In the genomic region with DNA sequence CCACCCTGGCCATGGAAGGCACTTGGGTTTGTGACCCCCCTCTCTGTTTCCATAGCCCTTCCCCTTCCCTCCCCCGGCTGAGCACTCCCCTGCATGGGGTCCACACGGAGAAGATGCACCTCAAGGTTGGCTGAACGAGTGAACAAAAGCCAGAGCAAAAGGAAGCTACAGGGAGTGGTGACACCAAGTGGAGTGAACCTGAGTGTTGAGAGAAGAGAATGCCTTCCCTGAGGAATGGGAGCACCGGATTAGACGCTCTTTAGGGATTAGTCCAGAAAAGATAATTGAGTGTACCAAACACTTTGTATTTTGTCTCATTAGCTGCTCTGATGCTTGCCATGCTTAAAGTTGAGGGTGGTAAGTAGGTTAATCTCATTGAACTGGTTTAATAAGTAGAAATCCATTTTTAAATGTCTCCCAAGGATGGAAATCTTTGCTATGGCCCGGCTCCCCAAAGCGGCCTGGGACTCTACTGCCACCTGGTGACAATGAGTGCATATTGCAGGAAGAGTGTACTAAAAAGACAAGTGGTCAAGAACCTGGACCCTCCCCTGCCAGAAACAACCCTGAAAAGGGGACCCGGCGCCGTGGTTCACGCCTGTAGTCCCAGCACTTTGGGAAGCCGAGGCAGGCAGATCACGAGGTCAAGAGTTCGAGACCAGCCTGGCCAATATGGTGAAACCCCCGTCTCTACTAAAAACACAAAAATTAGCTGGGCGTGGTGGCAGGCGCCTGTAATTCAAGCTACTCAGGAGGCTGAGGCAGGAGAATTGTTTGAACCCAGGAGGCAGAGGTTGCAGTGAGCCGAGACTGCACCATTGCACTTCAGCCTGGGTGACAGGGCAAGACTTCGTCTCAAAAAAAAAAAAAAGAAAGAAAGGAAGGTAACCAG, we compare ENCODE assay signal across 8 cellular contexts.
DNase-seq lines count a peak whose midpoint lies in the region; ATAC-seq and TF ChIP-seq lines count a peak whose summit lies in the region.

No MANE protein-coding gene starts in this region.

- no peak for ATAC-seq in HG02981 (IDR thresholded peaks at IDR 0.05; ENCODE audit: unreplicated experiment)

- H3K36me3 ChIP-seq in PC-9 (ENCODE audit: low read depth) = no peaks in the 10 kb centered on the region
- H3K36me3 ChIP-seq in esophagus squamous epithelium = no peaks in the 10 kb centered on the region

- DNase-seq in CD14-positive monocyte (ENCODE audit: low spot score) = no peak
- DNase-seq in PC-9 = peak in 1 of 2 experiments; percentile 6
- no peak for DNase-seq in esophagus squamous epithelium (lab: John Stamatoyannopoulos, UW)
- peak; percentile 2 to 5 for DNase-seq in stimulated activated CD8-positive, alpha-beta memory T cell treated with anti-CD3 and anti-CD28 coated beads, Interleukin-2, amount 100 ng/mL, for 48 hours (ENCODE audit: low read depth in 2 of 2)
- no peak for DNase-seq in effector CD4-positive, alpha-beta T cell
- DNase-seq in NCI-H1048 (lab: John Stamatoyannopoulos, UW) = no peak

- H3K27ac ChIP-seq in PC-9 = no peak overlapping the region
- H3K27ac ChIP-seq in esophagus squamous epithelium = no peak overlapping the region

- H3F3A ChIP-seq in PC-9 (ENCODE audit: insufficient read depth, low read depth) = no peaks in the 10 kb centered on the region

- H3K27me3 ChIP-seq in PC-9 (ENCODE audit: insufficient read depth, low read depth) (peaks cover 42% of the 10 kb centered on the region), esophagus squamous epithelium (peaks cover 0 to 92% (median 5%) of the 10 kb centered on the region in 4 donors)

- H3K4me1 Mint-ChIP-seq in CD14-positive monocyte = no peaks in the 10 kb centered on the region

- H3K4me3 Mint-ChIP-seq in CD14-positive monocyte = no peak overlapping the region

- CTCF ChIA-PET in PC-9 (lab: Charles Lee) = no interaction called here

- H4K20me1 ChIP-seq in PC-9 (ENCODE audit: insufficient read depth) = no peaks in the 10 kb centered on the region

- H2AFZ ChIP-seq in PC-9 = no peak overlapping the region

- TF ChIP-seq CTCF in CD14-positive monocyte (IDR thresholded peaks at IDR 0.05) (peak; percentile 80), GM12875 (IDR thresholded peaks at IDR 0.05; ENCODE audit: borderline replicate concordance, insufficient read depth, low read depth, low read length) (peak; percentile 81), PC-9 (conservative IDR thresholded peaks at IDR 0.05) (peak; percentile 82), esophagus squamous epithelium (IDR thresholded peaks at IDR 0.05) (peak; percentile 45 to 77 (median 54))

- TF ChIP-seq POLR2A in esophagus squamous epithelium (IDR thresholded peaks at IDR 0.05) = no peak

- H3K4me3 ChIP-seq in GM12875 (ENCODE audit: low read depth, low read length) = no peak overlapping the region
- H3K4me3 ChIP-seq in PC-9 = no peak overlapping the region
- no peak overlapping the region for H3K4me3 ChIP-seq in esophagus squamous epithelium

- BruUV-seq in PC-9 (replicated peaks; lab: Mats Ljungman, UMichigan) = no TSS peak

- no peaks in the 10 kb centered on the region for H3K36me3 Mint-ChIP-seq in CD14-positive monocyte

- intact Hi-C loops in CD14-positive monocyte (cut with micrococcal nuclease) = loop anchor here (2.0 to 5.0 kb wide), 2 partner anchors 806 to 807 kb away; no protein-coding TSS in a partner anchor
- intact Hi-C loops in PC-9 (cut with micrococcal nuclease; ENCODE audit: unreplicated experiment) = loop anchor here (5.0 kb wide), 1 partner anchor 806 kb away; no protein-coding TSS in a partner anchor
- intact Hi-C loops in esophagus squamous epithelium (cut with DNase I) = no loop called here

- H3K9me2 ChIP-seq in PC-9 (ENCODE audit: insufficient read depth) = no peaks in the 10 kb centered on the region

- peaks cover 0 to 9% (median 6%) of the 10 kb centered on the region in 7 donors for H3K9me3 Mint-ChIP-seq in CD14-positive monocyte

- H3K27me3 Mint-ChIP-seq in CD14-positive monocyte (ENCODE audit: low read depth in 3 of 3) = peaks cover 12 to 24% (median 19%) of the 10 kb centered on the region in 3 donors

- no peak overlapping the region for H3K27ac Mint-ChIP-seq in CD14-positive monocyte

- POLR2A ChIA-PET in PC-9 (lab: Charles Lee; ENCODE audit: unreplicated experiment) = interaction anchor here (0.7 kb wide), 1 partner anchor 1017 kb away, joined by 4 read pairs; no protein-coding TSS in a partner anchor

- WGBS in esophagus squamous epithelium, 2 donors = 32 to 38% methylated on average over 16 to 18 of the region's 19 CpGs

- no peak overlapping the region for H3K4me2 ChIP-seq in PC-9

- no peaks in the 10 kb centered on the region for H3K79me2 ChIP-seq in PC-9 (ENCODE audit: low read depth)

- H3K4me1 ChIP-seq in PC-9 (replicated peaks; ENCODE audit: insufficient read depth) (no peaks in the 10 kb centered on the region), esophagus squamous epithelium (no peaks in the 10 kb centered on the region)

- H3K9me3 ChIP-seq in PC-9 (ENCODE audit: insufficient read depth, low read depth) = 0 out of 2 replicates have a peak, but pooled peaks cover 7% of the 10 kb centered on the region
- H3K9me3 ChIP-seq in esophagus squamous epithelium = peaks cover 0 to 7% (median 5%) of the 10 kb centered on the region in 3 donors

Comparison
In these comparisons a context has a peak if more than half of its experiments do, and no peak if none do; other contexts are left out.
1. DNase-seq: peak in stimulated activated CD8-positive, alpha-beta memory T cell treated with anti-CD3 and anti-CD28 coated beads, Interleukin-2, amount 100 ng/mL, for 48 hours (2 of 2); none in CD14-positive monocyte (single experiment), esophagus squamous epithelium (single experiment), effector CD4-positive, alpha-beta T cell (single experiment) and NCI-H1048 (single experiment).
2. Peak in every context shown above with its lines, with median percentiles within 50 percentile points of each other: CTCF ChIP-seq.